1 cellular context compared by ENCODE assay signal in the genomic region with DNA sequence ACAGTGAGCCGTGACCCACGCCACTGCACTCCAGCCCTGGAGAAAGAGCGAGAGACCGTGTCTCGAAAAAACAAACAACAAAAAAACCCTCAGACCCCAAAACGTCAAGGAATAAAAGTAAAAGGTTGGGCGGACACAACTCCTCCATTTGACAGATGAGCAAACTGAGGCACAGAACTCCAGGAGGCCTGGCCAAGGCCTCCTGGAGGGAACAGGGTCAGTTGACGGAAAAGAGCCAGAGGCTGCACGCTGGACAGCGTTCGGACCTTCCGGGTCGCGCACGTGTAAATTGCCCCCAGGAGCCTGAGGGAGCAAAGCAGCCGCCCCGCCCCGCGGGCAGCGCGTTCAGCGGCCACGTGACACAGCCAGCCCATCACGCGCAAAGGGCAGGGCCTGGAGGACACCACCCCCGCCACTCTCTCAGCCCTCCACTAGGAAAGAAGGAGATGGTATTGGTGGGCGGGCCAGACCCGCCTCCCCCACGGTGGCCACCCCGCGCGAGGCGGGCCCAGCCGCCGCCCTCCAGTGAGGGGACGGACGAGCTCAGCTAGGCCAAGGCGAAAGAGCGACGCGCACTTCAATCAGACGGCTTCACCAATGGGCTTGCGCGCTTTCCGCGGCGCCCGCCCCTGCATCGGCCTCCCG.
A peak's percentile ranks its signal among the peaks of the same experiment; 100 is the strongest.
TF ChIP-seq lines count a peak whose summit lies in the region.

No MANE protein-coding gene starts in this region.

TF ChIP-seq in K562, 482 proteins besides CTCF, POLR2A, EP300 and RAD21 (continued from another document and continues in another):
- TF ChIP-seq ZFP91 (CRISPR knock-in tag; IDR thresholded peaks at IDR 0.05) (no peak), EGR1 (conservative IDR thresholded peaks at IDR 0.05) (peak; percentile 89), RBM17 (IDR thresholded peaks at IDR 0.05; ENCODE audit: borderline replicate concordance, low read depth, low read length) (no peak), SRF (CRISPR knock-in tag; IDR thresholded peaks at IDR 0.05) (no peak), SRSF9 (IDR thresholded peaks at IDR 0.05; ENCODE audit: borderline replicate concordance, low read depth, low read length) (no peak), ZNF24 (IDR thresholded peaks at IDR 0.05) (peak; percentile 71; the same call in 1 of the 2 replicates), ATF2 (CRISPR knock-in tag; IDR thresholded peaks at IDR 0.05) (no peak), RBM39 (optimal IDR thresholded peaks at IDR 0.05; ENCODE audit: low read depth, low read length) (no peak), IRF2 (CRISPR knock-in tag; IDR thresholded peaks at IDR 0.05) (no peak), HCFC1 (IDR thresholded peaks at IDR 0.05; ENCODE audit: low read depth, low read length) (no peak; the same call in 1 of the 2 replicates), E4F1 (CRISPR knock-in tag; IDR thresholded peaks at IDR 0.05; ENCODE audit: borderline replicate concordance) (no peak), ZNF197 (CRISPR knock-in tag; IDR thresholded peaks at IDR 0.05; ENCODE audit: low read depth) (no peak), MYBL2 (IDR thresholded peaks at IDR 0.05; ENCODE audit: low read depth) (no peak), MYBL2 (CRISPR knock-in tag; IDR thresholded peaks at IDR 0.05; ENCODE audit: borderline replicate concordance) (no peak), FIP1L1 (IDR thresholded peaks at IDR 0.05; ENCODE audit: low read depth, low read length, poor library complexity, severe bottlenecking) (no peak), MLX (CRISPR knock-in tag; conservative IDR thresholded peaks at IDR 0.05) (no peak), CSDE1 (IDR thresholded peaks at IDR 0.05) (no peak), SMC3 (conservative IDR thresholded peaks at IDR 0.05; ENCODE audit: insufficient read depth, low read depth, low read length) (no peak), TAF15 (IDR thresholded peaks at IDR 0.05; ENCODE audit: low read depth, low read length) (no peak), DMBX1 (CRISPR knock-in tag; IDR thresholded peaks at IDR 0.05; ENCODE audit: borderline replicate concordance) (peak; percentile 86), IFI16 (CRISPR knock-in tag; IDR thresholded peaks at IDR 0.05) (no peak), L3MBTL2 (IDR thresholded peaks at IDR 0.05) (peak; percentile 87; the same call in 1 of the 2 replicates), BCL6 (CRISPR knock-in tag; IDR thresholded peaks at IDR 0.05) (no peak), CREM (IDR thresholded peaks at IDR 0.05; ENCODE audit: low read depth) (peak; percentile 85), POLR2G (IDR thresholded peaks at IDR 0.05; ENCODE audit: low read depth, low read length) (peak; percentile 58), RERE (CRISPR knock-in tag; IDR thresholded peaks at IDR 0.05; ENCODE audit: borderline replicate concordance) (no peak), BHLHE40 (IDR thresholded peaks at IDR 0.05; ENCODE audit: low read length) (peak; percentile 96), AFF1 (IDR thresholded peaks at IDR 0.05; ENCODE audit: low read depth in 1 of 2, partially characterized antibody in 2 of 2) (peak in 1 of 2 experiments; percentile 87), NFIC (IDR thresholded peaks at IDR 0.05) (peak; percentile 65; the same call in 1 of the 2 replicates), MIER1 (IDR thresholded peaks at IDR 0.05; ENCODE audit: low read depth) (peak; percentile 85)
